9 cellular contexts compared by ENCODE assay signal in the genomic region with DNA sequence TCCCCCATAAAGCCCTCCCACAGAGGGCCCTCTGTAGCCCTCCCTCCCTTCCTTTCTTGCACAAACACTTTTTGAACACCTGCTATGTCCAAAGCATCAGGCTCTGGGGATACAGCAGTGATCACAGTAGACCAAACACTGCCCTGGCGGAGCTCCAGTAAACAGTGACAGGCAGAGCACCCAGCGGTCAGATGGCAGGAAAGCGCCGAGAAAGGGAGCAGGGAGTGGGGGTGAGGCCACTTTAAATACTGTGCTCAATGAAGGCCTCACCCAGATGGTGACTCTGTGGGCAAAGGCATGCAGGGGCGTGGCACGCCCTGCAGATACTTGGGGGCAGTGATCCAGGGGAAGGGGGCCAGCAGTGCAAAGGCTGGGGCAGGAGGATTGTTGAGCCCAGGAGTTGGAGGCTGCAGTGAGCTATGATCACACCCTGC. TPM values are rescaled to one million over a fixed set of nuclear protein-coding genes. Genes with fewer than 3 reads are reported as not detected.
DNase-seq lines count a peak whose midpoint lies in the region; TF ChIP-seq lines count a peak whose summit lies in the region.
"Had no signal": no experiment of that assay in that cellular context is flagged by ENCODE, and none has a peak within 500 bp of the region (broad histone marks: within the 10 kb centered on the region; RNA-seq: fewer than 3 reads in every experiment).

No MANE protein-coding gene starts in this region.

- no peaks in the 10 kb centered on the region for H3K27me3 ChIP-seq in ACC112 (ENCODE audit: insufficient read depth, low read length)

- peak overlapping the region; percentile 44; the same call in 1 of the 2 replicates for H3K4me3 ChIP-seq in ACC112 (ENCODE audit: low read depth, low read length)

- no peak overlapping the region for H2AFZ ChIP-seq in ACC112 (ENCODE audit: low read length, unreplicated experiment)

- POLR2A ChIA-PET in HEK293T (lab: Yijun Ruan, JAX): interaction anchor here (1.1 to 1.7 kb wide), 2 partner anchors 11 to 20 kb away, joined by 3 to 6 read pairs; no protein-coding TSS in a partner anchor

- no peaks in the 10 kb centered on the region for H3K36me3 ChIP-seq in ACC112 (ENCODE audit: insufficient read depth, low read length)

- H3K4me1 ChIP-seq in ACC112 (ENCODE audit: control insufficient read depth, insufficient read depth, low read length, unreplicated experiment): peaks cover 59% of the 10 kb centered on the region

- no peaks in the 10 kb centered on the region for H3K79me2 ChIP-seq in ACC112 (ENCODE audit: control insufficient read depth, insufficient read depth, low read length, unreplicated experiment)

- CTCF ChIA-PET in HEK293T (lab: Yijun Ruan, JAX): interaction anchor here (0.6 to 2.1 kb wide), 3 partner anchors 11 to 119 kb away, joined by 3 to 6 read pairs (median 3); no protein-coding TSS in a partner anchor

- H3K27ac ChIP-seq in ACC112 (ENCODE audit: low read depth, low read length) (no peak overlapping the region), caudate nucleus (ENCODE audit: low read depth, low read length) (no peak overlapping the region)

- DNase-seq in GM03348 (ENCODE audit: low spot score): peak; percentile 34
- peak; percentile 17 for DNase-seq in RPMI7951 (ENCODE audit: low read depth)
- peak; percentile 64 for DNase-seq in kidney tubule cell (ENCODE audit: low spot score)
- DNase-seq in anterior cingulate cortex (lab: John Stamatoyannopoulos, UW): no peak
- no peak for DNase-seq in stimulated activated CD4-positive, alpha-beta T cell treated with anti-CD3 and anti-CD28 coated beads, Interleukin-4, amount 100 ng/mL, for 24 hours
- DNase-seq in HEK293T (ENCODE audit: extremely low spot score): no peak
- DNase-seq in caudate nucleus (lab: John Stamatoyannopoulos, UW): no peak

TF ChIP-seq in HEK293T, 16 proteins besides CTCF, POLR2A, EP300 and RAD21:
- TF ChIP-seq LEF1 (IDR thresholded peaks at IDR 0.05; ENCODE audit: borderline replicate concordance): no peak
- no peak for TF ChIP-seq HDGF (IDR thresholded peaks at IDR 0.05; ENCODE audit: borderline replicate concordance)
- no peak for TF ChIP-seq L3MBTL2 (conservative IDR thresholded peaks at IDR 0.05)
- no peak for TF ChIP-seq BHLHE40 (IDR thresholded peaks at IDR 0.05; ENCODE audit: borderline replicate concordance)

RNA-seq across cellular contexts. Expression of a gene that starts 7.6 kb away (rescaled TPM):
- not detected in 2 replicates for total RNA-seq in RPMI7951 (2014; rRNA removed; shearing (Covaris generic))

RNA-seq across cellular contexts. Expression of a gene that starts 14.7 kb away (rescaled TPM):
- total RNA-seq in RPMI7951 (2014; rRNA removed; shearing (Covaris generic)): not detected in 2 replicates
- total RNA-seq: astrocyte had no signal

RNA-seq across cellular contexts. Expression of a gene that starts 33.0 kb away (rescaled TPM):
- total RNA-seq in RPMI7951 (2014; rRNA removed; shearing (Covaris generic)): not detected in 2 replicates

Comparison
In these comparisons a context has a peak if more than half of its experiments do, and no peak if none do; other contexts are left out.
1. DNase-seq: peak in GM03348 (single experiment), RPMI7951 (single experiment) and kidney tubule cell (single experiment); none in anterior cingulate cortex (0 of 58), stimulated activated CD4-positive, alpha-beta T cell treated with anti-CD3 and anti-CD28 coated beads, Interleukin-4, amount 100 ng/mL, for 24 hours (single experiment), HEK293T (single experiment) and caudate nucleus (0 of 61).